2 cellular contexts compared by ENCODE assay signal in the genomic region with DNA sequence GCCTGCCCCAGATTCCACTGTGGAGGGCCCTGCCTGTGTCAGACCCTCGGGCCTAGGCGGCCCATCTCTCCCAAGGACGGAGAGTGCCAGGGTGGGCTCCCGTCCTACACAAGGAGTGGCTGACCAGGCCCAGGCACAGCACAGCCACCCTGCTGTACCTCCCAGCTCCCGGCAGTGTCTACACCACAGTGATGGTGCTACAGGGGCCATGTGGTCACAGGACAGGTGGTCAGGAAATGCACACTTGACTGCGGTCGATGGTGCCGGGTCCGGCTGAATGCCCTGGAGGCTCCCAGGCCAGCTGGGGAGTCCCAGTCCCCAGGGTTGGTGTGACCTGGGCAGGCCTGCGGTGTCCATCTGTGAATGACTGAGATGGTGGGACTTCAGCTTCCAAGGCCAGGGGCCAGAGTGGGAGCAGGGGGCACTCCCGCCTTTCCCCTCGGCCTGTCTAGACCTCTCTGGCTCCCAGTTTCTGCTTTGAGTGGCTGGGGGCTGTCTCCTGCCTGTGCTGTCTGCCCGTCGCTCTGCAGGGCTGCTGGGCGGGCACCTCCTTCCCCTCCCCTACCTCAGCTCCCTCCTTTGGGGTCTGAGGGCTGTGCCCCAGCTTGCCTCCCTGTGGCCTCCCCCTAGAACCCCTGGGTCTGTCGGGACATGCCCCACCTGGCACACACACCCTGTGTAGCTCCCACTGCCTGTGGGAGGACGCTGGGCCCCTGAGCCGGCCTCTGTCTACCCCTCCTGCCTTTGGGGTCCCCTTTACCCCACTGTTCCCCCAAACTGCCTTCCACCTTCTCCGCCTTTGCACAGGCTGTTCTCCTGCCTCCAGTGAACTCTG.
TF ChIP-seq lines count a peak whose summit lies in the region.

No MANE protein-coding gene starts in this region.

TF ChIP-seq in A549, 52 proteins besides CTCF, POLR2A, EP300 and RAD21 (continued from another document):
- TF ChIP-seq NFE2L2 (conservative IDR thresholded peaks at IDR 0.05; ENCODE audit: low read length) (no peak), TP53 (CRISPR knock-in tag; IDR thresholded peaks at IDR 0.05) (no peak), RARB (CRISPR knock-in tag; IDR thresholded peaks at IDR 0.05) (no peak), BHLHE40 (IDR thresholded peaks at IDR 0.05; ENCODE audit: low read depth, low read length) (no peak), RFX5 (IDR thresholded peaks at IDR 0.05) (no peak), TFCP2L1 (CRISPR knock-in tag; IDR thresholded peaks at IDR 0.05) (no peak), CHD4 (IDR thresholded peaks at IDR 0.05; ENCODE audit: borderline replicate concordance) (no peak), MAZ (IDR thresholded peaks at IDR 0.05; ENCODE audit: borderline replicate concordance, low read depth, low read length) (no peak)
- TF ChIP-seq, protein P1, sequence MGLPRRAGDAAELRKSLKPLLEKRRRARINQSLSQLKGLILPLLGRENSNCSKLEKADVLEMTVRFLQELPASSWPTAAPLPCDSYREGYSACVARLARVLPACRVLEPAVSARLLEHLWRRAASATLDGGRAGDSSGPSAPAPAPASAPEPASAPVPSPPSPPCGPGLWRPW (IDR thresholded peaks at IDR 0.05) = no peak
- TF ChIP-seq, protein P2, sequence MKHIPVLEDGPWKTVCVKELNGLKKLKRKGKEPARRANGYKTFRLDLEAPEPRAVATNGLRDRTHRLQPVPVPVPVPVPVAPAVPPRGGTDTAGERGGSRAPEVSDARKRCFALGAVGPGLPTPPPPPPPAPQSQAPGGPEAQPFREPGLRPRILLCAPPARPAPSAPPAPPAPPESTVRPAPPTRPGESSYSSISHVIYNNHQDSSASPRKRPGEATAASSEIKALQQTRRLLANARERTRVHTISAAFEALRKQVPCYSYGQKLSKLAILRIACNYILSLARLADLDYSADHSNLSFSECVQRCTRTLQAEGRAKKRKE (CRISPR knock-in tag; IDR thresholded peaks at IDR 0.05; ENCODE audit: low read depth) = no peak
TF ChIP-seq in A549: peak in this region for 0.

TF ChIP-seq in GM12891, 5 proteins besides CTCF, POLR2A, EP300 and RAD21 (continued from another document):
- TF ChIP-seq PAX5 (IDR thresholded peaks at IDR 0.05; ENCODE audit: insufficient read depth, low read length, severe bottlenecking) (no peak), SPI1 (IDR thresholded peaks at IDR 0.05; ENCODE audit: low read depth, low read length) (no peak), POU2F2 (IDR thresholded peaks at IDR 0.05; ENCODE audit: low read depth, low read length) (no peak), TAF1 (IDR thresholded peaks at IDR 0.05; ENCODE audit: low read depth, low read length) (no peak)
